Comparison of ENCODE assay signal across 30 cellular contexts in genomic region chr17:49511810-49512209, GRCh38. TPM values are rescaled to one million over a fixed set of nuclear protein-coding genes. Genes with fewer than 3 reads are reported as not detected.
"Had no signal": no experiment of that assay in that cellular context is flagged by ENCODE, and none has a peak within 500 bp of the region (broad histone marks: within the 10 kb centered on the region; RNA-seq: fewer than 3 reads in every experiment).

No MANE protein-coding gene starts in this region.

- H3K4me3 ChIP-seq: Peyer's patch had no signal

- DNase-seq: activated CD4-positive, alpha-beta memory T cell treated with anti-CD3 and anti-CD28 coated beads, Interleukin-2, amount 10 ng/mL, durations not matched to agents 7 days and 5 days; activated CD4-positive, alpha-beta T cell treated with anti-CD3 and anti-CD28 coated beads for 1 hour; activated CD4-positive, alpha-beta T cell treated with anti-CD3 and anti-CD28 coated beads for 48 hours; activated CD4-positive, CD25-positive, alpha-beta regulatory T cell; activated CD8-positive, alpha-beta memory T cell treated with anti-CD3 and anti-CD28 coated beads for 24 hours; activated CD8-positive, alpha-beta memory T cell treated with anti-CD3 and anti-CD28 coated beads, Interleukin-2, amount 10 ng/mL, durations not matched to agents 7 days and 5 days; activated CD8-positive, alpha-beta memory T cell treated with anti-CD3 and anti-CD28 coated beads, Interleukin-2, amount 50 U/mL, for 48 hours; activated effector memory CD4-positive, alpha-beta T cell treated with Interleukin-2 at 50 U/mL for 16 hours; activated naive CD4-positive, alpha-beta T cell treated with anti-CD3 and anti-CD28 coated beads, Interleukin-2, amount 10 ng/mL, durations not matched to agents 7 days and 5 days; activated naive CD8-positive, alpha-beta T cell treated with anti-CD3 and anti-CD28 coated beads, Interleukin-2, amount 50 U/mL, for 24 hours; activated T-cell treated with anti-CD3 and anti-CD28 coated beads, Interleukin-2, amount 50 U/mL, for 48 hours; anterior cingulate cortex; caudate nucleus; MM.1S; MV-4-11; NCI-H1092; NCI-H1436 treated with DMSO at 0.1 percent for 48 hours; NCI-H1694 treated with DMSO at 0.1 percent for 48 hours; NCI-H2029; NCI-H345; NCI-H524 treated with DMSO at 0.1 percent for 48 hours; NK-92 treated with Interleukin-12 subunit alpha and Interleukin-12 subunit beta, amount 100 ng/mL, for 24 hours; PC-3; Peyer's patch; RPMI8226; SIG-M5; T1000; WERI-Rb-1 had no signal

- FAIRE-seq: bronchial epithelial cell had no signal

- H3K27ac ChIP-seq: KMS-11, Peyer's patch, WERI-Rb-1 had no signal

- H3K27me3 ChIP-seq: Peyer's patch had no signal

- H3K36me3 ChIP-seq: Peyer's patch, WERI-Rb-1 had no signal

- H3K4me2 ChIP-seq: KMS-11 had no signal

- H3K9me3 ChIP-seq: Peyer's patch had no signal

- ATAC-seq: activated CD8-positive, alpha-beta memory T cell treated with anti-CD3 and anti-CD28 coated beads, Interleukin-2, amount 10 ng/mL, durations not matched to agents 7 days and 5 days; activated naive CD8-positive, alpha-beta T cell treated with anti-CD3 and anti-CD28 coated beads, Interleukin-2, amount 50 U/mL, for 24 hours; PC-3 had no signal

- H3K9ac ChIP-seq: KMS-11 had no signal

RNA-seq across cellular contexts. Expression of gene NGFR, which starts 16.7 kb away (rescaled TPM):
- total RNA-seq: PC-3 had no signal
